Comparison of ENCODE assay signal across 19 cellular contexts in genomic region chr2:106140913-106141312, GRCh38. TPM values are rescaled to one million over a fixed set of nuclear protein-coding genes. Genes with fewer than 3 reads are reported as not detected.
DNase-seq lines count a peak whose midpoint lies in the region; ATAC-seq and TF ChIP-seq lines count a peak whose summit lies in the region.
"Had no signal": no experiment of that assay in that cellular context is flagged by ENCODE, and none has a peak within 500 bp of the region (broad histone marks: within the 10 kb centered on the region; RNA-seq: fewer than 3 reads in every experiment).

No MANE protein-coding gene starts in this region.

- no peaks in the 10 kb centered on the region for H3K27me3 ChIP-seq in stomach smooth muscle (ENCODE audit: control insufficient read depth in 1 of 2, insufficient read depth in 2 of 2, low read length in 2 of 2)
- no peaks in the 10 kb centered on the region for H3K27me3 ChIP-seq in mammary epithelial cell (ENCODE audit: insufficient read depth, low read length)
- H3K27me3 ChIP-seq: dorsolateral prefrontal cortex, pancreas had no signal

- no TSS peak for BruUV-seq in mammary epithelial cell (replicated peaks; lab: Mats Ljungman, UMichigan)

- H3K4me3 ChIP-seq in stomach smooth muscle (ENCODE audit: low read length in 2 of 2), result no peak overlapping the region
- no peak overlapping the region for H3K4me3 ChIP-seq in mammary epithelial cell (replicated peaks in 1 of 3; ENCODE audit: insufficient read depth in 1 of 3, low read depth in 2 of 3, low read length in 3 of 3)
- H3K4me3 ChIP-seq: dorsolateral prefrontal cortex, pancreas, PC-9, SK-N-MC had no signal

- H3K4me2 ChIP-seq in mammary epithelial cell (ENCODE audit: insufficient read depth, low read depth, low read length), result no peak overlapping the region
- H3K4me2 ChIP-seq: PC-9 had no signal

- TF ChIP-seq CTCF in mammary epithelial cell (conservative IDR thresholded peaks at IDR 0.05 in 1 of 2, IDR thresholded peaks at IDR 0.05 in 1 of 2; ENCODE audit: extremely low read depth in 1 of 2, insufficient read depth in 1 of 2, low read depth in 1 of 2, low read length in 2 of 2), result no peak

- intact Hi-C loops in mammary epithelial cell (cut with micrococcal nuclease), result no loop called here

- whole genome bisulfite sequencing in mammary epithelial cell (ENCODE audit: low coverage, missing lambda C conversion rate), result 96% methylated on average over 2 of the region's 2 CpGs

- H3K4me1 ChIP-seq in stomach smooth muscle (ENCODE audit: control insufficient read depth, insufficient read depth, low read length) (peaks cover 28% of the 10 kb centered on the region), mammary epithelial cell (ENCODE audit: insufficient read depth, low read length) (peaks cover 11% of the 10 kb centered on the region)

- dilution Hi-C loops in mammary epithelial cell (cut with HindIII; ENCODE audit: low sequenced_read_pairs), result no loop called here

- H4K20me1 ChIP-seq in mammary epithelial cell (ENCODE audit: insufficient read depth, low read length), result no peaks in the 10 kb centered on the region

- peaks cover 66% of the 10 kb centered on the region for H3K36me3 Mint-ChIP-seq in activated naive CD4-positive, alpha-beta T cell treated with anti-CD3 and anti-CD28 coated beads, Interleukin-2, amount 10 ng/mL, durations not matched to agents 7 days and 5 days
- peaks cover 27% of the 10 kb centered on the region for H3K36me3 Mint-ChIP-seq in effector memory CD8-positive, alpha-beta T cell (ENCODE audit: insufficient read depth)

- H3K9ac ChIP-seq in stomach smooth muscle (ENCODE audit: low read length in 2 of 2) (no peak overlapping the region), mammary epithelial cell (ENCODE audit: insufficient read depth, low read length) (no peak overlapping the region)

- ATAC-seq in effector memory CD8-positive, alpha-beta T cell (replicated peaks), result no peak
- no peak for ATAC-seq in HG03571 (IDR thresholded peaks at IDR 0.05; ENCODE audit: unreplicated experiment)
- ATAC-seq: esophagus mucosa, left colon, pancreas had no signal

- no peak overlapping the region for H3K4me3 Mint-ChIP-seq in activated naive CD4-positive, alpha-beta T cell treated with anti-CD3 and anti-CD28 coated beads, Interleukin-2, amount 10 ng/mL, durations not matched to agents 7 days and 5 days
- H3K4me3 Mint-ChIP-seq in effector memory CD8-positive, alpha-beta T cell, result no peak overlapping the region

- no peak overlapping the region for H2AFZ ChIP-seq in mammary epithelial cell (ENCODE audit: low read depth, low read length)
- H2AFZ ChIP-seq: PC-9 had no signal

- H3K9me3 ChIP-seq in stomach smooth muscle (ENCODE audit: control insufficient read depth in 2 of 2, low read length in 2 of 2), result no peaks in the 10 kb centered on the region
- no peaks in the 10 kb centered on the region for H3K9me3 ChIP-seq in mammary epithelial cell (replicated peaks; ENCODE audit: insufficient read depth, low read length)
- H3K9me3 ChIP-seq: pancreas had no signal

- no peaks in the 10 kb centered on the region for H3K9me3 Mint-ChIP-seq in activated naive CD4-positive, alpha-beta T cell treated with anti-CD3 and anti-CD28 coated beads, Interleukin-2, amount 10 ng/mL, durations not matched to agents 7 days and 5 days
- no peaks in the 10 kb centered on the region for H3K9me3 Mint-ChIP-seq in effector memory CD8-positive, alpha-beta T cell

- H3K27ac Mint-ChIP-seq in activated naive CD4-positive, alpha-beta T cell treated with anti-CD3 and anti-CD28 coated beads, Interleukin-2, amount 10 ng/mL, durations not matched to agents 7 days and 5 days, result peak overlapping the region; percentile 43
- peak overlapping the region; percentile 2 to 14 for H3K27ac Mint-ChIP-seq in effector memory CD8-positive, alpha-beta T cell

- peaks cover 11% of the 10 kb centered on the region for H3K79me2 ChIP-seq in mammary epithelial cell (ENCODE audit: insufficient read depth, low read length)

- DNase-seq in activated naive CD4-positive, alpha-beta T cell treated with anti-CD3 and anti-CD28 coated beads, Interleukin-2, amount 10 ng/mL, durations not matched to agents 7 days and 5 days, result no peak
- no peak for DNase-seq in activated naive CD4-positive, alpha-beta T cell (lab: John Stamatoyannopoulos, UW)
- DNase-seq in Kasumi-1 (lab: John Stamatoyannopoulos, UW) (peak; percentile 3 to 24), mammary epithelial cell (no peak), midbrain (lab: John Stamatoyannopoulos, UW) (no peak)
- no peak for DNase-seq in effector memory CD8-positive, alpha-beta T cell
- DNase-seq: activated CD4-positive, alpha-beta T cell treated with anti-CD3 and anti-CD28 coated beads, Interleukin-2, amount 50 U/mL, for 1 hour; activated gamma-delta T cell treated with Interleukin-2 at 50 U/mL for 16 hours; dorsolateral prefrontal cortex; KG1; left colon; NCI-H1092; pancreas; PC-9; stimulated activated CD4-positive, alpha-beta T cell treated with anti-CD3 and anti-CD28 coated beads, Interleukin-2, amount 100 ng/mL, for 24 hours had no signal

- H3K27me3 Mint-ChIP-seq in activated naive CD4-positive, alpha-beta T cell treated with anti-CD3 and anti-CD28 coated beads, Interleukin-2, amount 10 ng/mL, durations not matched to agents 7 days and 5 days, result no peaks in the 10 kb centered on the region
- H3K27me3 Mint-ChIP-seq in effector memory CD8-positive, alpha-beta T cell, result no peaks in the 10 kb centered on the region

- CTCF ChIA-PET in activated naive CD4-positive, alpha-beta T cell treated with anti-CD3 and anti-CD28 coated beads, Interleukin-2, amount 10 ng/mL, durations not matched to agents 7 days and 5 days (lab: Charles Lee), result interaction anchor here (5.1 kb wide), 1 partner anchor 18 kb away, joined by 30 read pairs; no protein-coding TSS in a partner anchor
- CTCF ChIA-PET in mammary epithelial cell (lab: Charles Lee; ENCODE audit: low non-redundant PET), result no interaction called here

- H3K36me3 ChIP-seq in stomach smooth muscle (ENCODE audit: control insufficient read depth in 2 of 2, insufficient read depth in 2 of 2, low read length in 2 of 2) (peaks cover 7 to 8% of the 10 kb centered on the region in 2 donors), mammary epithelial cell (ENCODE audit: insufficient read depth, low read length) (no peaks in the 10 kb centered on the region)
- H3K36me3 ChIP-seq: pancreas had no signal

- in situ Hi-C loops in mammary epithelial cell (cut with MboI; ENCODE audit: low sequenced_read_pairs in 2 of 2), result no loop called here

- H3K27ac ChIP-seq in stomach smooth muscle (ENCODE audit: low read length) (peak overlapping the region; percentile 96), mammary epithelial cell (ENCODE audit: insufficient read depth, low read depth, low read length) (no peak overlapping the region)
- H3K27ac ChIP-seq: dorsolateral prefrontal cortex, pancreas, PC-9, SK-N-MC had no signal

- peaks cover 71% of the 10 kb centered on the region for H3K4me1 Mint-ChIP-seq in activated naive CD4-positive, alpha-beta T cell treated with anti-CD3 and anti-CD28 coated beads, Interleukin-2, amount 10 ng/mL, durations not matched to agents 7 days and 5 days
- peaks cover 42 to 64% of the 10 kb centered on the region in 2 donors for H3K4me1 Mint-ChIP-seq in effector memory CD8-positive, alpha-beta T cell (ENCODE audit: low read depth in 2 of 2)

RNA-seq across cellular contexts. Expression of gene UXS1, which starts 53.2 kb away (rescaled TPM):
- total RNA-seq in mammary epithelial cell, result 10 to 100 TPM; 43.8 to 65.3 TPM
- polyA plus RNA-seq in mammary epithelial cell, result 66.7 TPM
- polyA minus RNA-seq in mammary epithelial cell, result 38.4 TPM

Comparison
In these comparisons a context has a peak if more than half of its experiments do, and no peak if none do; other contexts are left out.
1. DNase-seq: peak in Kasumi-1 (2 of 2); none in activated naive CD4-positive, alpha-beta T cell treated with anti-CD3 and anti-CD28 coated beads, Interleukin-2, amount 10 ng/mL, durations not matched to agents 7 days and 5 days (single experiment), activated naive CD4-positive, alpha-beta T cell (0 of 4), effector memory CD8-positive, alpha-beta T cell (0 of 3), mammary epithelial cell (single experiment) and midbrain (single experiment).